Comparison of ENCODE assay signal across 14 cellular contexts in genomic region chr4:142549248-142549647, GRCh38.
DNase-seq lines count a peak whose midpoint lies in the region; ATAC-seq and TF ChIP-seq lines count a peak whose summit lies in the region.
"Had no signal": no experiment of that assay in that cellular context is flagged by ENCODE, and none has a peak within 500 bp of the region (broad histone marks: within the 10 kb centered on the region; RNA-seq: fewer than 3 reads in every experiment).

No MANE protein-coding gene starts in this region.

- H3K27ac Mint-ChIP-seq in CD4-positive, CD25-positive, alpha-beta regulatory T cell = peak overlapping the region in 2 of 3 donors; percentile 7 to 60
- peak overlapping the region; percentile 10; the same call in 1 of the 2 replicates for H3K27ac Mint-ChIP-seq in GM23338
- peak overlapping the region; percentile 89 for H3K27ac Mint-ChIP-seq in activated T-helper 17 cell treated with anti-CD3 and anti-CD28 coated beads, Interleukin-2, amount 50 U/mL, for 72 hours

- no peak overlapping the region for H3K18ac ChIP-seq in mesenchymal stem cell (ENCODE audit: low read depth in 1 of 2, low read length in 2 of 2)

- no peak overlapping the region for H2AFZ ChIP-seq in GM23338
- no peak overlapping the region for H2AFZ ChIP-seq in mesenchymal stem cell (ENCODE audit: low read depth, low read length)

- H2BK15ac ChIP-seq in mesenchymal stem cell (ENCODE audit: low read depth, poor library complexity, severe bottlenecking) = no peak overlapping the region

- no peak for TF ChIP-seq CTCF in GM23338 (conservative IDR thresholded peaks at IDR 0.05; ENCODE audit: low read depth in 2 of 2)

- H3K36me3 Mint-ChIP-seq in CD4-positive, CD25-positive, alpha-beta regulatory T cell = peaks cover 4% of the 10 kb centered on the region
- no peaks in the 10 kb centered on the region for H3K36me3 Mint-ChIP-seq in GM23338 (ENCODE audit: low read depth)
- H3K36me3 Mint-ChIP-seq in activated T-helper 17 cell treated with anti-CD3 and anti-CD28 coated beads, Interleukin-2, amount 50 U/mL, for 72 hours (ENCODE audit: low read depth) = no peaks in the 10 kb centered on the region

- no peak for ATAC-seq in CD4-positive, CD25-positive, alpha-beta regulatory T cell (ENCODE audit: low read depth in 2 of 2)
- ATAC-seq in GM23338 = no peak
- peak; percentile 42 for ATAC-seq in activated T-helper 17 cell treated with anti-CD3 and anti-CD28 coated beads, Interleukin-2, amount 50 U/mL, for 72 hours (replicated peaks)
- ATAC-seq in HG03045 (IDR thresholded peaks at IDR 0.05; ENCODE audit: unreplicated experiment) = no peak
- ATAC-seq: left cardiac atrium had no signal

- H3K4me1 Mint-ChIP-seq in CD4-positive, CD25-positive, alpha-beta regulatory T cell = peaks cover 9 to 51% (median 19%) of the 10 kb centered on the region in 4 donors
- peaks cover 15% of the 10 kb centered on the region for H3K4me1 Mint-ChIP-seq in GM23338
- H3K4me1 Mint-ChIP-seq in activated T-helper 17 cell treated with anti-CD3 and anti-CD28 coated beads, Interleukin-2, amount 50 U/mL, for 72 hours = peaks cover 32% of the 10 kb centered on the region

- no peak overlapping the region for H3K4ac ChIP-seq in mesenchymal stem cell (ENCODE audit: low read depth in 1 of 2, low read length in 2 of 2)

- H2BK5ac ChIP-seq in mesenchymal stem cell (ENCODE audit: low read depth, low read length, poor library complexity, severe bottlenecking) = peak overlapping the region; percentile 24

- H4K91ac ChIP-seq in mesenchymal stem cell (ENCODE audit: low read length) = no peak overlapping the region

- H3K27me3 Mint-ChIP-seq in CD4-positive, CD25-positive, alpha-beta regulatory T cell = peaks cover 4% of the 10 kb centered on the region
- H3K27me3 Mint-ChIP-seq in GM23338 (ENCODE audit: insufficient read depth, low read depth, poor library complexity) = no peaks in the 10 kb centered on the region
- H3K27me3 Mint-ChIP-seq in activated T-helper 17 cell treated with anti-CD3 and anti-CD28 coated beads, Interleukin-2, amount 50 U/mL, for 72 hours = no peaks in the 10 kb centered on the region

- no peaks in the 10 kb centered on the region for H3K79me1 ChIP-seq in mesenchymal stem cell (replicated peaks; ENCODE audit: low read length, poor library complexity, severe bottlenecking)

- 87% methylated on average over 2 of the region's 3 CpGs for WGBS in mesenchymal stem cell

- no peak overlapping the region for H3K9ac ChIP-seq in mesenchymal stem cell (ENCODE audit: low read length)

- no peak overlapping the region for H3K14ac ChIP-seq in mesenchymal stem cell (ENCODE audit: low read length in 2 of 2)

- H3K4me3 Mint-ChIP-seq in CD4-positive, CD25-positive, alpha-beta regulatory T cell = no peak overlapping the region
- H3K4me3 Mint-ChIP-seq in GM23338 = no peak overlapping the region
- peak overlapping the region; percentile 46 for H3K4me3 Mint-ChIP-seq in activated T-helper 17 cell treated with anti-CD3 and anti-CD28 coated beads, Interleukin-2, amount 50 U/mL, for 72 hours

- no peak overlapping the region for H3K23ac ChIP-seq in mesenchymal stem cell (ENCODE audit: low read length in 2 of 2)

- H3K79me2 ChIP-seq in GM23338 (replicated peaks; ENCODE audit: insufficient read depth) = no peaks in the 10 kb centered on the region

- H3K4me1 ChIP-seq in CD4-positive, CD25-positive, alpha-beta regulatory T cell (ENCODE audit: control insufficient read depth, insufficient read depth, low read length, poor library complexity, severe bottlenecking) = peaks cover 4% of the 10 kb centered on the region
- H3K4me1 ChIP-seq in GM23338 (ENCODE audit: insufficient read depth) (peaks cover 9% of the 10 kb centered on the region; the same call in 1 of the 2 replicates), mesenchymal stem cell (ENCODE audit: control insufficient read depth, insufficient read depth, low read depth, low read length) (peaks cover 5% of the 10 kb centered on the region)

- peak overlapping the region; percentile 94 for H2AK5ac ChIP-seq in mesenchymal stem cell (ENCODE audit: low read length, severe bottlenecking)

- no peaks in the 10 kb centered on the region for H3K9me2 ChIP-seq in GM23338 (ENCODE audit: insufficient read depth)

- no peak overlapping the region for H4K8ac ChIP-seq in mesenchymal stem cell (ENCODE audit: low read length)

- H3K4me3 ChIP-seq in CD4-positive, CD25-positive, alpha-beta regulatory T cell (ENCODE audit: low read depth, low read length) = no peak overlapping the region
- H3K4me3 ChIP-seq in GM23338 (no peak overlapping the region), mesenchymal stem cell (ENCODE audit: insufficient read depth in 1 of 2, low read depth in 1 of 2, low read length in 2 of 2) (no peak overlapping the region)

- H4K20me1 ChIP-seq in GM23338 (replicated peaks; ENCODE audit: insufficient read depth) = no peaks in the 10 kb centered on the region

- no peaks in the 10 kb centered on the region for H3K36me3 ChIP-seq in CD4-positive, CD25-positive, alpha-beta regulatory T cell (ENCODE audit: control insufficient read depth, insufficient read depth, low read length)
- no peaks in the 10 kb centered on the region for H3K36me3 ChIP-seq in GM23338 (ENCODE audit: insufficient read depth)
- H3K36me3 ChIP-seq in mesenchymal stem cell (ENCODE audit: control insufficient read depth in 1 of 2, insufficient read depth in 2 of 2, low read depth in 1 of 2, low read length in 2 of 2) = no peaks in the 10 kb centered on the region

- no peak for DNase-seq in CD4-positive, CD25-positive, alpha-beta regulatory T cell
- DNase-seq in GM23338 (ENCODE audit: low spot score) (no peak), mesenchymal stem cell (no peak), NCI-H510A treated with DMSO at 0.1 percent for 48 hours (lab: John Stamatoyannopoulos, UW) (no peak), NCI-H2227 treated with DMSO at 0.1 percent for 48 hours (lab: John Stamatoyannopoulos, UW) (no peak), dedifferentiated amniotic fluid mesenchymal stem cell (ENCODE audit: extremely low spot score) (no peak)
- DNase-seq: activated CD4-positive, alpha-beta T cell treated with anti-CD3 and anti-CD28 coated beads, Interleukin-2, amount 50 U/mL, for 48 hours; hippocampal formation; left cardiac atrium; NCI-H1694 treated with DMSO at 0.1 percent for 48 hours; NCI-H446 treated with DMSO at 0.1 percent for 48 hours; stimulated activated CD4-positive, alpha-beta T cell treated with anti-CD3 and anti-CD28 coated beads, Interleukin-2, amount 100 ng/mL, for 48 hours had no signal

- H3K27ac ChIP-seq in CD4-positive, CD25-positive, alpha-beta regulatory T cell (ENCODE audit: insufficient read depth, low read length, poor library complexity, severe bottlenecking) = no peak overlapping the region
- H3K27ac ChIP-seq in GM23338 (ENCODE audit: low read depth) = no peak overlapping the region
- peak overlapping the region; percentile 88 for H3K27ac ChIP-seq in mesenchymal stem cell (ENCODE audit: low read length, poor library complexity, severe bottlenecking)

- H2BK12ac ChIP-seq in mesenchymal stem cell (ENCODE audit: low read length in 2 of 2) = no peak overlapping the region

- H2BK120ac ChIP-seq in mesenchymal stem cell (ENCODE audit: low read depth, low read length) = no peak overlapping the region

- no peaks in the 10 kb centered on the region for H3K27me3 ChIP-seq in CD4-positive, CD25-positive, alpha-beta regulatory T cell (ENCODE audit: control insufficient read depth, insufficient read depth, low read length)
- no peaks in the 10 kb centered on the region for H3K27me3 ChIP-seq in GM23338 (ENCODE audit: insufficient read depth)
- no peaks in the 10 kb centered on the region for H3K27me3 ChIP-seq in mesenchymal stem cell (ENCODE audit: control insufficient read depth in 1 of 2, insufficient read depth in 1 of 2, low read length in 2 of 2)

- H3K9me3 Mint-ChIP-seq in CD4-positive, CD25-positive, alpha-beta regulatory T cell = peaks cover 0 to 5% (median 2%) of the 10 kb centered on the region in 7 donors
- H3K9me3 Mint-ChIP-seq in GM23338 = no peaks in the 10 kb centered on the region
- H3K9me3 Mint-ChIP-seq in activated T-helper 17 cell treated with anti-CD3 and anti-CD28 coated beads, Interleukin-2, amount 50 U/mL, for 72 hours = no peaks in the 10 kb centered on the region

- H3K4me2 ChIP-seq in GM23338 (no peak overlapping the region), mesenchymal stem cell (ENCODE audit: low read length, poor library complexity, severe bottlenecking) (no peak overlapping the region)

- no peaks in the 10 kb centered on the region for H3K9me3 ChIP-seq in CD4-positive, CD25-positive, alpha-beta regulatory T cell (ENCODE audit: control insufficient read depth in 2 of 2, low read length in 2 of 2)
- H3K9me3 ChIP-seq in mesenchymal stem cell (ENCODE audit: control insufficient read depth, low read length) = no peaks in the 10 kb centered on the region

- no peaks in the 10 kb centered on the region for H3F3A ChIP-seq in GM23338 (replicated peaks; ENCODE audit: low read depth)

TF ChIP-seq in GM23338, 12 proteins besides CTCF, POLR2A, EP300 and RAD21 (continues in another document):
- TF ChIP-seq NANOG (IDR thresholded peaks at IDR 0.05; ENCODE audit: borderline replicate concordance) (no peak), EZH2phosphoT487 (IDR thresholded peaks at IDR 0.05; ENCODE audit: unreplicated experiment) (no peak), ETS1 (IDR thresholded peaks at IDR 0.05) (no peak), CREB1 (CRISPR knock-in tag; IDR thresholded peaks at IDR 0.05; ENCODE audit: low read depth) (no peak), ZNF114 (CRISPR knock-in tag; IDR thresholded peaks at IDR 0.05) (no peak), STAT1 (IDR thresholded peaks at IDR 0.05; ENCODE audit: unreplicated experiment) (no peak), ZNF331 (CRISPR knock-in tag; IDR thresholded peaks at IDR 0.05; ENCODE audit: low read depth) (no peak), EZH2 (IDR thresholded peaks at IDR 0.05; ENCODE audit: low read depth, unreplicated experiment) (no peak)

Comparison
In these comparisons a context has a peak if more than half of its experiments do, and no peak if none do; other contexts are left out.
1. H3K27ac Mint-ChIP-seq: peak in every context shown above with its lines; median percentile 89 in activated T-helper 17 cell treated with anti-CD3 and anti-CD28 coated beads, Interleukin-2, amount 50 U/mL, for 72 hours; 34 in CD4-positive, CD25-positive, alpha-beta regulatory T cell; 10 in GM23338.